ENCODE assay signal across 22 cellular contexts in genomic region chr9:119418721-119419120, GRCh38. TPM values are rescaled to one million over a fixed set of nuclear protein-coding genes. Genes with fewer than 3 reads are reported as not detected.
DNase-seq lines count a peak whose midpoint lies in the region; ATAC-seq lines count a peak whose summit lies in the region.
"Had no signal": no experiment of that assay in that cellular context is flagged by ENCODE, and none has a peak within 500 bp of the region (broad histone marks: within the 10 kb centered on the region; RNA-seq: fewer than 3 reads in every experiment).

No MANE protein-coding gene starts in this region.

- in situ Hi-C loops in Caki2 (cut with HindIII; ENCODE audit: low pct_unique_long_range_greater_than_20kb, low sequenced_read_pairs) = no loop called here

- peak; percentile 73 for ATAC-seq in esophagus mucosa
- ATAC-seq: A549 had no signal

- DNase-seq in Caki2 (ENCODE audit: low read depth) (peak; percentile 58), RKO (ENCODE audit: low spot score) (peak; percentile 5), kidney tubule cell (ENCODE audit: low spot score) (peak; percentile 95), NCI-H1105 (lab: John Stamatoyannopoulos, UW) (no peak), ureter (ENCODE audit: low spot score) (no peak)
- no peak for DNase-seq in activated CD4-positive, CD25-positive, alpha-beta regulatory T cell (lab: John Stamatoyannopoulos, UW)
- DNase-seq: 8988T; ACHN; AML-193; BE2C; Calu3; CD4-positive, alpha-beta T cell; CD8-positive, alpha-beta memory T cell; DMS53; DMS79 treated with DMSO at 0.1 percent for 48 hours; GF-D8; GOT3; HFFc6 had no signal

RNA-seq across cellular contexts. Expression of gene BRINP1, which starts 49.5 kb away (rescaled TPM):
- total RNA-seq in Caki2 (2014; rRNA removed; shearing (Covaris generic); ENCODE audit: low replicate concordance) = 3.7 and 6.7 TPM in 2 replicates
- total RNA-seq in esophagus mucosa = 3.4 TPM
- total RNA-seq in ureter = 1.8 TPM
- total RNA-seq: Calu3; CD4-positive, alpha-beta T cell; CD8-positive, alpha-beta memory T cell; Daoy; G401; HFFc6 had no signal

Comparison
In these comparisons a context has a peak if more than half of its experiments do, and no peak if none do; other contexts are left out.
1. DNase-seq: peak in Caki2 (single experiment), RKO (single experiment) and kidney tubule cell (single experiment); none in NCI-H1105 (single experiment), ureter (single experiment) and activated CD4-positive, CD25-positive, alpha-beta regulatory T cell (0 of 4).